Comparison of ENCODE assay signal across 1 cellular context in the genomic region with DNA sequence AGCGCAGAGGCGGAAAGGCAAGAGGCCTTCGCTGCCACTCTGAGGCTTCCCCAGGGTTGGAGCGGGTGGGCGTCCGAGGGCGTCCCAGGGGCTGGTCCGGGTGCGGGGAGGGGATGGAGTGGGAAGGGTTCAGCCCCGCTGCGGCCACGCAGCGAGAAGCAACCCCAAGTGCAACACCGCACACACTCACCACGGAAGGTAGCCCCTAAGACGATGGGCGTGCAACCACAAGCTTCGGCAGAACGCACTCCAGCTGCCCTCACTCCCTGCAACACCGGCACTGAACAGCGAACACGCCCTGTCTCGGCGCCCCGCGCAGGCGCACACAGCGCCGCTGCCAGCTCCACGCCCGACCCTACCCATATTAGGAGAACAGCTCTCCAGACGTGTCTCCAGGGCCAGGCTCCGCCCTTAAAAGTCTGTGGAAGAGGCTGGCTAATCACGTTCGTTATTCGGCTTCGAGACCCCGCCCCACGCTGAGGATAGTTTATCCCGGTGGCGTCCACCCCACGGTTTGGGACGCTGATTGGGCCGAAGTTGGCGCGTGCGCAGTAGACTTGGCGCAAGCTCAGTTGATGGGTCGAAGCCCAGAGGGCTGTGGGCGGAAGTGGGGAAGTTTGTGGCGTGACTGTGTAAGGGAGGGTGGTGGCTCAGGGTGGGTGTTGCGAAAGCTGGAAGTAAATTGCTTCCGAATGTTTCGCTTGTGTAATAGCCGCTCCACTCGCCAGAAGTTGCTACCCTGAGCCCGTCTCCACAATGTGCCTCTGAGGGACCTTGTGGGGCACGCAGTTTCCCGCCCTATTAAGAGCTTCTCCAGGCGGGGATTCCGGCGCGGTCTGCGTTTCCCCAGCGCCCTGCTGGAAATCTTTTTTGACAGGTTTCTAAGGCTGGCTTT.
A peak's percentile ranks its signal among the peaks of the same experiment; 100 is the strongest.
TF ChIP-seq lines count a peak whose summit lies in the region.

A gene (minus strand): TSS at position 300 of the 895 bp plus-strand sequence. CDS start 343 bp downstream, outside the sequence.

TF ChIP-seq in HepG2, 621 proteins besides CTCF, POLR2A, EP300 and RAD21 (continued from another document and continues in another):
- TF ChIP-seq SNAPC2 (CRISPR knock-in tag; IDR thresholded peaks at IDR 0.05) (no peak), KDM4B (CRISPR knock-in tag; IDR thresholded peaks at IDR 0.05) (no peak), MBD4 (IDR thresholded peaks at IDR 0.05; ENCODE audit: borderline replicate concordance, low read length) (no peak), ZNF138 (CRISPR knock-in tag; IDR thresholded peaks at IDR 0.05; ENCODE audit: low read depth) (no peak), ZNF326 (CRISPR knock-in tag; IDR thresholded peaks at IDR 0.05; ENCODE audit: borderline replicate concordance) (no peak), HOXD1 (CRISPR knock-in tag; IDR thresholded peaks at IDR 0.05) (no peak), SOX13 (IDR thresholded peaks at IDR 0.05) (peak; percentile 28; the same call in 1 of the 2 replicates), SOX13 (CRISPR knock-in tag; conservative IDR thresholded peaks at IDR 0.05 in 1 of 2, IDR thresholded peaks at IDR 0.05 in 1 of 2) (peak in 1 of 2 experiments; percentile 41; a peak in 1 of 4 replicates), ZNF552 (CRISPR knock-in tag; IDR thresholded peaks at IDR 0.05; ENCODE audit: borderline replicate concordance) (no peak), ZMYM2 (CRISPR knock-in tag; IDR thresholded peaks at IDR 0.05) (no peak), BCL6 (CRISPR knock-in tag; IDR thresholded peaks at IDR 0.05) (no peak), CBFB (CRISPR knock-in tag; IDR thresholded peaks at IDR 0.05) (no peak), ZNF343 (CRISPR knock-in tag; IDR thresholded peaks at IDR 0.05) (0 out of 2 replicates have a peak, but pooled peaks have one; percentile 44), FIP1L1 (IDR thresholded peaks at IDR 0.05; ENCODE audit: borderline replicate concordance, insufficient read depth, low read depth, low read length) (no peak), ZNF441 (CRISPR knock-in tag; IDR thresholded peaks at IDR 0.05; ENCODE audit: borderline replicate concordance) (no peak), ZNF672 (CRISPR knock-in tag; IDR thresholded peaks at IDR 0.05) (no peak), SETDB1 (CRISPR knock-in tag; IDR thresholded peaks at IDR 0.05; ENCODE audit: borderline replicate concordance) (no peak), ATAD3A (CRISPR knock-in tag; IDR thresholded peaks at IDR 0.05) (no peak), SOX6 (IDR thresholded peaks at IDR 0.05) (no peak), SOX6 (CRISPR knock-in tag; IDR thresholded peaks at IDR 0.05) (peak; percentile 61), RAD51 (IDR thresholded peaks at IDR 0.05; ENCODE audit: borderline replicate concordance) (no peak), ZBTB21 (CRISPR knock-in tag; IDR thresholded peaks at IDR 0.05) (no peak), ZNF839 (CRISPR knock-in tag; IDR thresholded peaks at IDR 0.05; ENCODE audit: borderline replicate concordance) (no peak), CBX2 (IDR thresholded peaks at IDR 0.05; ENCODE audit: low read depth, low read length) (no peak), CBX2 (CRISPR knock-in tag; IDR thresholded peaks at IDR 0.05; ENCODE audit: low read depth) (no peak)
- TF ChIP-seq, protein P1, sequence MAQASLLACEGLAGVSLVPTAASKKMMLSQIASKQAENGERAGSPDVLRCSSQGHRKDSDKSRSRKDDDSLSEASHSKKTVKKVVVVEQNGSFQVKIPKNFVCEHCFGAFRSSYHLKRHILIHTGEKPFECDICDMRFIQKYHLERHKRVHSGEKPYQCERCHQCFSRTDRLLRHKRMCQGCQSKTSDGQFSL (CRISPR knock-in tag; IDR thresholded peaks at IDR 0.05), result no peak
- TF ChIP-seq, protein P2, sequence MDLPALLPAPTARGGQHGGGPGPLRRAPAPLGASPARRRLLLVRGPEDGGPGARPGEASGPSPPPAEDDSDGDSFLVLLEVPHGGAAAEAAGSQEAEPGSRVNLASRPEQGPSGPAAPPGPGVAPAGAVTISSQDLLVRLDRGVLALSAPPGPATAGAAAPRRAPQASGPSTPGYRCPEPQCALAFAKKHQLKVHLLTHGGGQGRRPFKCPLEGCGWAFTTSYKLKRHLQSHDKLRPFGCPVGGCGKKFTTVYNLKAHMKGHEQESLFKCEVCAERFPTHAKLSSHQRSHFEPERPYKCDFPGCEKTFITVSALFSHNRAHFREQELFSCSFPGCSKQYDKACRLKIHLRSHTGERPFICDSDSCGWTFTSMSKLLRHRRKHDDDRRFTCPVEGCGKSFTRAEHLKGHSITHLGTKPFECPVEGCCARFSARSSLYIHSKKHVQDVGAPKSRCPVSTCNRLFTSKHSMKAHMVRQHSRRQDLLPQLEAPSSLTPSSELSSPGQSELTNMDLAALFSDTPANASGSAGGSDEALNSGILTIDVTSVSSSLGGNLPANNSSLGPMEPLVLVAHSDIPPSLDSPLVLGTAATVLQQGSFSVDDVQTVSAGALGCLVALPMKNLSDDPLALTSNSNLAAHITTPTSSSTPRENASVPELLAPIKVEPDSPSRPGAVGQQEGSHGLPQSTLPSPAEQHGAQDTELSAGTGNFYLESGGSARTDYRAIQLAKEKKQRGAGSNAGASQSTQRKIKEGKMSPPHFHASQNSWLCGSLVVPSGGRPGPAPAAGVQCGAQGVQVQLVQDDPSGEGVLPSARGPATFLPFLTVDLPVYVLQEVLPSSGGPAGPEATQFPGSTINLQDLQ (CRISPR knock-in tag; IDR thresholded peaks at IDR 0.05), result no peak
- TF ChIP-seq, protein P3, sequence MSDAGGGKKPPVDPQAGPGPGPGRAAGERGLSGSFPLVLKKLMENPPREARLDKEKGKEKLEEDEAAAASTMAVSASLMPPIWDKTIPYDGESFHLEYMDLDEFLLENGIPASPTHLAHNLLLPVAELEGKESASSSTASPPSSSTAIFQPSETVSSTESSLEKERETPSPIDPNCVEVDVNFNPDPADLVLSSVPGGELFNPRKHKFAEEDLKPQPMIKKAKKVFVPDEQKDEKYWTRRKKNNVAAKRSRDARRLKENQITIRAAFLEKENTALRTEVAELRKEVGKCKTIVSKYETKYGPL (CRISPR knock-in tag; IDR thresholded peaks at IDR 0.05), result peak; percentile 87
- TF ChIP-seq, protein P4, sequence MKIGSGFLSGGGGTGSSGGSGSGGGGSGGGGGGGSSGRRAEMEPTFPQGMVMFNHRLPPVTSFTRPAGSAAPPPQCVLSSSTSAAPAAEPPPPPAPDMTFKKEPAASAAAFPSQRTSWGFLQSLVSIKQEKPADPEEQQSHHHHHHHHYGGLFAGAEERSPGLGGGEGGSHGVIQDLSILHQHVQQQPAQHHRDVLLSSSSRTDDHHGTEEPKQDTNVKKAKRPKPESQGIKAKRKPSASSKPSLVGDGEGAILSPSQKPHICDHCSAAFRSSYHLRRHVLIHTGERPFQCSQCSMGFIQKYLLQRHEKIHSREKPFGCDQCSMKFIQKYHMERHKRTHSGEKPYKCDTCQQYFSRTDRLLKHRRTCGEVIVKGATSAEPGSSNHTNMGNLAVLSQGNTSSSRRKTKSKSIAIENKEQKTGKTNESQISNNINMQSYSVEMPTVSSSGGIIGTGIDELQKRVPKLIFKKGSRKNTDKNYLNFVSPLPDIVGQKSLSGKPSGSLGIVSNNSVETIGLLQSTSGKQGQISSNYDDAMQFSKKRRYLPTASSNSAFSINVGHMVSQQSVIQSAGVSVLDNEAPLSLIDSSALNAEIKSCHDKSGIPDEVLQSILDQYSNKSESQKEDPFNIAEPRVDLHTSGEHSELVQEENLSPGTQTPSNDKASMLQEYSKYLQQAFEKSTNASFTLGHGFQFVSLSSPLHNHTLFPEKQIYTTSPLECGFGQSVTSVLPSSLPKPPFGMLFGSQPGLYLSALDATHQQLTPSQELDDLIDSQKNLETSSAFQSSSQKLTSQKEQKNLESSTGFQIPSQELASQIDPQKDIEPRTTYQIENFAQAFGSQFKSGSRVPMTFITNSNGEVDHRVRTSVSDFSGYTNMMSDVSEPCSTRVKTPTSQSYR (CRISPR knock-in tag; IDR thresholded peaks at IDR 0.05; ENCODE audit: borderline replicate concordance), result no peak
- TF ChIP-seq, protein P5, sequence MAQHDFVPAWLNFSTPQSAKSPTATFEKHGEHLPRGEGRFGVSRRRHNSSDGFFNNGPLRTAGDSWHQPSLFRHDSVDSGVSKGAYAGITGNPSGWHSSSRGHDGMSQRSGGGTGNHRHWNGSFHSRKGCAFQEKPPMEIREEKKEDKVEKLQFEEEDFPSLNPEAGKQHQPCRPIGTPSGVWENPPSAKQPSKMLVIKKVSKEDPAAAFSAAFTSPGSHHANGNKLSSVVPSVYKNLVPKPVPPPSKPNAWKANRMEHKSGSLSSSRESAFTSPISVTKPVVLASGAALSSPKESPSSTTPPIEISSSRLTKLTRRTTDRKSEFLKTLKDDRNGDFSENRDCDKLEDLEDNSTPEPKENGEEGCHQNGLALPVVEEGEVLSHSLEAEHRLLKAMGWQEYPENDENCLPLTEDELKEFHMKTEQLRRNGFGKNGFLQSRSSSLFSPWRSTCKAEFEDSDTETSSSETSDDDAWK (CRISPR knock-in tag; IDR thresholded peaks at IDR 0.05), result no peak
- TF ChIP-seq, protein P6, sequence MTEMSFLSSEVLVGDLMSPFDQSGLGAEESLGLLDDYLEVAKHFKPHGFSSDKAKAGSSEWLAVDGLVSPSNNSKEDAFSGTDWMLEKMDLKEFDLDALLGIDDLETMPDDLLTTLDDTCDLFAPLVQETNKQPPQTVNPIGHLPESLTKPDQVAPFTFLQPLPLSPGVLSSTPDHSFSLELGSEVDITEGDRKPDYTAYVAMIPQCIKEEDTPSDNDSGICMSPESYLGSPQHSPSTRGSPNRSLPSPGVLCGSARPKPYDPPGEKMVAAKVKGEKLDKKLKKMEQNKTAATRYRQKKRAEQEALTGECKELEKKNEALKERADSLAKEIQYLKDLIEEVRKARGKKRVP (CRISPR knock-in tag; IDR thresholded peaks at IDR 0.05), result peak in 1 of 2 experiments; percentile 42; a peak in 2 of 4 replicates
- TF ChIP-seq, protein P7, sequence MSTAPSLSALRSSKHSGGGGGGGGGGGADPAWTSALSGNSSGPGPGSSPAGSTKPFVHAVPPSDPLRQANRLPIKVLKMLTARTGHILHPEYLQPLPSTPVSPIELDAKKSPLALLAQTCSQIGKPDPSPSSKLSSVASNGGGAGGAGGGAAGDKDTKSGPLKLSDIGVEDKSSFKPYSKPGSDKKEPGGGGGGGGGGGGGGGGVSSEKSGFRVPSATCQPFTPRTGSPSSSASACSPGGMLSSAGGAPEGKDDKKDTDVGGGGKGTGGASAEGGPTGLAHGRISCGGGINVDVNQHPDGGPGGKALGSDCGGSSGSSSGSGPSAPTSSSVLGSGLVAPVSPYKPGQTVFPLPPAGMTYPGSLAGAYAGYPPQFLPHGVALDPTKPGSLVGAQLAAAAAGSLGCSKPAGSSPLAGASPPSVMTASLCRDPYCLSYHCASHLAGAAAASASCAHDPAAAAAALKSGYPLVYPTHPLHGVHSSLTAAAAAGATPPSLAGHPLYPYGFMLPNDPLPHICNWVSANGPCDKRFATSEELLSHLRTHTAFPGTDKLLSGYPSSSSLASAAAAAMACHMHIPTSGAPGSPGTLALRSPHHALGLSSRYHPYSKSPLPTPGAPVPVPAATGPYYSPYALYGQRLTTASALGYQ (CRISPR knock-in tag; IDR thresholded peaks at IDR 0.05), result no peak; the same call in 1 of the 2 replicates
- TF ChIP-seq, protein P8, sequence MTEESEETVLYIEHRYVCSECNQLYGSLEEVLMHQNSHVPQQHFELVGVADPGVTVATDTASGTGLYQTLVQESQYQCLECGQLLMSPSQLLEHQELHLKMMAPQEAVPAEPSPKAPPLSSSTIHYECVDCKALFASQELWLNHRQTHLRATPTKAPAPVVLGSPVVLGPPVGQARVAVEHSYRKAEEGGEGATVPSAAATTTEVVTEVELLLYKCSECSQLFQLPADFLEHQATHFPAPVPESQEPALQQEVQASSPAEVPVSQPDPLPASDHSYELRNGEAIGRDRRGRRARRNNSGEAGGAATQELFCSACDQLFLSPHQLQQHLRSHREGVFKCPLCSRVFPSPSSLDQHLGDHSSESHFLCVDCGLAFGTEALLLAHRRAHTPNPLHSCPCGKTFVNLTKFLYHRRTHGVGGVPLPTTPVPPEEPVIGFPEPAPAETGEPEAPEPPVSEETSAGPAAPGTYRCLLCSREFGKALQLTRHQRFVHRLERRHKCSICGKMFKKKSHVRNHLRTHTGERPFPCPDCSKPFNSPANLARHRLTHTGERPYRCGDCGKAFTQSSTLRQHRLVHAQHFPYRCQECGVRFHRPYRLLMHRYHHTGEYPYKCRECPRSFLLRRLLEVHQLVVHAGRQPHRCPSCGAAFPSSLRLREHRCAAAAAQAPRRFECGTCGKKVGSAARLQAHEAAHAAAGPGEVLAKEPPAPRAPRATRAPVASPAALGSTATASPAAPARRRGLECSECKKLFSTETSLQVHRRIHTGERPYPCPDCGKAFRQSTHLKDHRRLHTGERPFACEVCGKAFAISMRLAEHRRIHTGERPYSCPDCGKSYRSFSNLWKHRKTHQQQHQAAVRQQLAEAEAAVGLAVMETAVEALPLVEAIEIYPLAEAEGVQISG (CRISPR knock-in tag; IDR thresholded peaks at IDR 0.05), result peak; percentile 63; the same call in 1 of the 2 replicates
- TF ChIP-seq, protein P9, sequence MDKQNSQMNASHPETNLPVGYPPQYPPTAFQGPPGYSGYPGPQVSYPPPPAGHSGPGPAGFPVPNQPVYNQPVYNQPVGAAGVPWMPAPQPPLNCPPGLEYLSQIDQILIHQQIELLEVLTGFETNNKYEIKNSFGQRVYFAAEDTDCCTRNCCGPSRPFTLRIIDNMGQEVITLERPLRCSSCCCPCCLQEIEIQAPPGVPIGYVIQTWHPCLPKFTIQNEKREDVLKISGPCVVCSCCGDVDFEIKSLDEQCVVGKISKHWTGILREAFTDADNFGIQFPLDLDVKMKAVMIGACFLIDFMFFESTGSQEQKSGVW (CRISPR knock-in tag; IDR thresholded peaks at IDR 0.05; ENCODE audit: borderline replicate concordance), result no peak
- TF ChIP-seq, protein P10, sequence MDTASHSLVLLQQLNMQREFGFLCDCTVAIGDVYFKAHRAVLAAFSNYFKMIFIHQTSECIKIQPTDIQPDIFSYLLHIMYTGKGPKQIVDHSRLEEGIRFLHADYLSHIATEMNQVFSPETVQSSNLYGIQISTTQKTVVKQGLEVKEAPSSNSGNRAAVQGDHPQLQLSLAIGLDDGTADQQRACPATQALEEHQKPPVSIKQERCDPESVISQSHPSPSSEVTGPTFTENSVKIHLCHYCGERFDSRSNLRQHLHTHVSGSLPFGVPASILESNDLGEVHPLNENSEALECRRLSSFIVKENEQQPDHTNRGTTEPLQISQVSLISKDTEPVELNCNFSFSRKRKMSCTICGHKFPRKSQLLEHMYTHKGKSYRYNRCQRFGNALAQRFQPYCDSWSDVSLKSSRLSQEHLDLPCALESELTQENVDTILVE (CRISPR knock-in tag; IDR thresholded peaks at IDR 0.05), result peak; percentile 15; the same call in 1 of the 2 replicates
- TF ChIP-seq, protein P11, sequence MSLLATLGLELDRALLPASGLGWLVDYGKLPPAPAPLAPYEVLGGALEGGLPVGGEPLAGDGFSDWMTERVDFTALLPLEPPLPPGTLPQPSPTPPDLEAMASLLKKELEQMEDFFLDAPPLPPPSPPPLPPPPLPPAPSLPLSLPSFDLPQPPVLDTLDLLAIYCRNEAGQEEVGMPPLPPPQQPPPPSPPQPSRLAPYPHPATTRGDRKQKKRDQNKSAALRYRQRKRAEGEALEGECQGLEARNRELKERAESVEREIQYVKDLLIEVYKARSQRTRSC (CRISPR knock-in tag; IDR thresholded peaks at IDR 0.05; ENCODE audit: low read depth), result no peak
- TF ChIP-seq, protein P12, sequence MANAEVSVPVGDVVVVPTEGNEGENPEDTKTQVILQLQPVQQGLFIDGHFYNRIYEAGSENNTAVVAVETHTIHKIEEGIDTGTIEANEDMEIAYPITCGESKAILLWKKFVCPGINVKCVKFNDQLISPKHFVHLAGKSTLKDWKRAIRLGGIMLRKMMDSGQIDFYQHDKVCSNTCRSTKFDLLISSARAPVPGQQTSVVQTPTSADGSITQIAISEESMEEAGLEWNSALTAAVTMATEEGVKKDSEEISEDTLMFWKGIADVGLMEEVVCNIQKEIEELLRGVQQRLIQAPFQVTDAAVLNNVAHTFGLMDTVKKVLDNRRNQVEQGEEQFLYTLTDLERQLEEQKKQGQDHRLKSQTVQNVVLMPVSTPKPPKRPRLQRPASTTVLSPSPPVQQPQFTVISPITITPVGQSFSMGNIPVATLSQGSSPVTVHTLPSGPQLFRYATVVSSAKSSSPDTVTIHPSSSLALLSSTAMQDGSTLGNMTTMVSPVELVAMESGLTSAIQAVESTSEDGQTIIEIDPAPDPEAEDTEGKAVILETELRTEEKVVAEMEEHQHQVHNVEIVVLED (CRISPR knock-in tag; IDR thresholded peaks at IDR 0.05; ENCODE audit: borderline replicate concordance), result peak; percentile 75; the same call in 1 of the 2 replicates
